ENCODE assay signal across 8 cellular contexts in genomic region chr9:87725356-87725899, GRCh38.
DNase-seq lines count a peak whose midpoint lies in the region; ATAC-seq and TF ChIP-seq lines count a peak whose summit lies in the region.

No MANE protein-coding gene starts in this region.

- H3K27ac ChIP-seq in RWPE1 (peak overlapping the region; percentile 84), muscle layer of duodenum (ENCODE audit: low read length) (peak overlapping the region; percentile 79)

- peaks cover 0 to 22% of the 10 kb centered on the region in 2 donors for H3K4me1 ChIP-seq in muscle layer of duodenum (ENCODE audit: control insufficient read depth in 1 of 2, insufficient read depth in 2 of 2, low read length in 2 of 2)

- ATAC-seq in HG02623 (IDR thresholded peaks at IDR 0.05; ENCODE audit: unreplicated experiment), result no peak

- H3K36me3 ChIP-seq in muscle layer of duodenum (ENCODE audit: control insufficient read depth in 1 of 2, insufficient read depth in 2 of 2, low read length in 2 of 2), result peaks cover 20 to 21% of the 10 kb centered on the region in 2 donors

- TF ChIP-seq CTCF in AG10803 (conservative IDR thresholded peaks at IDR 0.05; ENCODE audit: low read length) (no peak), RWPE1 (conservative IDR thresholded peaks at IDR 0.05; ENCODE audit: low read depth) (no peak), epithelial cell of esophagus (IDR thresholded peaks at IDR 0.05; ENCODE audit: insufficient read depth, low read depth, low read length, missing control alignments) (no peak), GM20000 (IDR thresholded peaks at IDR 0.05; ENCODE audit: extremely low read depth, missing control alignments) (no peak)

- CTCF ChIA-PET in RWPE1 (lab: Yijun Ruan, JAX), result interaction anchor here (0.6 to 1.6 kb wide), 2 partner anchors 11 to 87 kb away, joined by 3 to 6 read pairs; no protein-coding TSS in a partner anchor

- no peaks in the 10 kb centered on the region for H3K9me3 ChIP-seq in muscle layer of duodenum (ENCODE audit: control insufficient read depth in 1 of 2, low read length in 2 of 2)

- no peaks in the 10 kb centered on the region for H3K27me3 ChIP-seq in muscle layer of duodenum (ENCODE audit: low read depth, low read length)

- peak; percentile 44 for DNase-seq in AG10803 (ENCODE audit: low read depth)
- no peak for DNase-seq in RWPE1 (ENCODE audit: low spot score)
- DNase-seq in epithelial cell of esophagus (ENCODE audit: low read depth), result peak; percentile 6
- DNase-seq in activated effector memory CD4-positive, alpha-beta T cell treated with Interleukin-2 at 50 U/mL for 16 hours, result no peak
- no peak for DNase-seq in NCI-H187 treated with DMSO at 0.1 percent for 48 hours (lab: John Stamatoyannopoulos, UW)
- no peak for DNase-seq in GM20000 (ENCODE audit: low spot score)

- POLR2A ChIA-PET in RWPE1 (lab: Yijun Ruan, JAX; ENCODE audit: low non-redundant PET), result interaction anchor here (2.2 kb wide), 1 partner anchor 11 kb away, joined by 10 read pairs; no protein-coding TSS in a partner anchor

- peak overlapping the region; percentile 94 for H3K4me3 ChIP-seq in AG10803 (ENCODE audit: low read length)
- peak overlapping the region; percentile 73 for H3K4me3 ChIP-seq in epithelial cell of esophagus (ENCODE audit: low read length)
- H3K4me3 ChIP-seq in muscle layer of duodenum (ENCODE audit: low read depth in 1 of 2, low read length in 2 of 2), result peak overlapping the region; percentile 70 to 81

Comparison
In these comparisons a context has a peak if more than half of its experiments do, and no peak if none do; other contexts are left out.
1. DNase-seq: peak in AG10803 (single experiment) and epithelial cell of esophagus (single experiment); none in RWPE1 (single experiment), activated effector memory CD4-positive, alpha-beta T cell treated with Interleukin-2 at 50 U/mL for 16 hours (single experiment), NCI-H187 treated with DMSO at 0.1 percent for 48 hours (single experiment) and GM20000 (single experiment).
2. Peak in every context shown above with its lines, with median percentiles within 50 percentile points of each other: H3K4me3 ChIP-seq.